1 cellular context compared by ENCODE assay signal in genomic region chr1:161046574-161047167, GRCh38.
TF ChIP-seq lines count a peak whose summit lies in the region.

No MANE protein-coding gene starts in this region.

TF ChIP-seq in liver, 16 proteins besides CTCF, POLR2A, EP300 and RAD21 (continued from another document):
- TF ChIP-seq EGR1 (IDR thresholded peaks at IDR 0.05; ENCODE audit: low read depth in 2 of 2) = no peak
- TF ChIP-seq JUND (IDR thresholded peaks at IDR 0.05) = no peak
- no peak for TF ChIP-seq SP1 (IDR thresholded peaks at IDR 0.05)
- no peak for TF ChIP-seq ZBTB33 (IDR thresholded peaks at IDR 0.05)
- no peak for TF ChIP-seq HNF4G (IDR thresholded peaks at IDR 0.05)
